12 cellular contexts compared by ENCODE assay signal in genomic region chr2:237743024-237743423, GRCh38. TPM values are rescaled to one million over a fixed set of nuclear protein-coding genes. Genes with fewer than 3 reads are reported as not detected.
DNase-seq lines count a peak whose midpoint lies in the region; ATAC-seq and TF ChIP-seq lines count a peak whose summit lies in the region.
"Had no signal": no experiment of that assay in that cellular context is flagged by ENCODE, and none has a peak within 500 bp of the region (broad histone marks: within the 10 kb centered on the region; RNA-seq: fewer than 3 reads in every experiment).

No MANE protein-coding gene starts in this region.

- no peaks in the 10 kb centered on the region for H3K9me3 Mint-ChIP-seq in CD8-positive, alpha-beta T cell
- no peaks in the 10 kb centered on the region for H3K9me3 Mint-ChIP-seq in effector memory CD8-positive, alpha-beta T cell
- H3K9me3 Mint-ChIP-seq in progenitor cell of endocrine pancreas (ENCODE audit: low read depth) = no peaks in the 10 kb centered on the region

- no peak for TF ChIP-seq CTCF in CD8-positive, alpha-beta T cell (IDR thresholded peaks at IDR 0.05)
- TF ChIP-seq CTCF in Peyer's patch (IDR thresholded peaks at IDR 0.05) (no peak), progenitor cell of endocrine pancreas (IDR thresholded peaks at IDR 0.05; ENCODE audit: unreplicated experiment) (no peak), A673 (conservative IDR thresholded peaks at IDR 0.05; ENCODE audit: low read depth, low read length) (no peak)

- no peaks in the 10 kb centered on the region for H3K27me3 ChIP-seq in CD8-positive, alpha-beta T cell (ENCODE audit: insufficient read depth, low read length)
- no peaks in the 10 kb centered on the region for H3K27me3 ChIP-seq in Peyer's patch
- H3K27me3 ChIP-seq in A673 (replicated peaks; ENCODE audit: insufficient read depth, low read depth, low read length, poor library complexity) = no peaks in the 10 kb centered on the region
- H3K27me3 ChIP-seq: SJCRH30 had no signal

- intact Hi-C loops in CD8-positive, alpha-beta T cell (cut with DNase I, micrococcal nuclease) = loop anchor here in 1 of 2 experiments (5.0 kb wide), 1 partner anchor 41 kb away; no protein-coding TSS in a partner anchor
- intact Hi-C loops in A673 (cut with micrococcal nuclease; ENCODE audit: unreplicated experiment) = loop anchor here (10.0 kb wide), 1 partner anchor 228 kb away; no protein-coding TSS in a partner anchor

- peaks cover 41% of the 10 kb centered on the region for H3K36me3 Mint-ChIP-seq in CD8-positive, alpha-beta T cell
- H3K36me3 Mint-ChIP-seq in effector memory CD8-positive, alpha-beta T cell (ENCODE audit: insufficient read depth) = peaks cover 68% of the 10 kb centered on the region
- H3K36me3 Mint-ChIP-seq in progenitor cell of endocrine pancreas (ENCODE audit: insufficient read depth) = peaks cover 7% of the 10 kb centered on the region

- no peak overlapping the region for H3K27ac ChIP-seq in CD8-positive, alpha-beta T cell (ENCODE audit: low read depth, low read length)
- H3K27ac ChIP-seq in Peyer's patch = peak overlapping the region in 3 of 4 donors; percentile 21 to 84 (median 50)
- H3K27ac ChIP-seq in A673 (ENCODE audit: low read depth, low read length, poor library complexity, severe bottlenecking) = no peak overlapping the region
- H3K27ac ChIP-seq: SJCRH30 had no signal

- DNase-seq in CD8-positive, alpha-beta T cell = no peak
- DNase-seq in Peyer's patch (no peak), progenitor cell of endocrine pancreas (ENCODE audit: low spot score, unreplicated experiment) (no peak), NCI-H526 treated with DMSO at 0.1 percent for 48 hours (lab: John Stamatoyannopoulos, UW) (no peak), A673 (ENCODE audit: low spot score) (no peak)
- DNase-seq in effector memory CD8-positive, alpha-beta T cell = no peak
- DNase-seq: activated gamma-delta T cell, NCI-H1694 treated with DMSO at 0.1 percent for 48 hours, NCI-H82, right cardiac atrium, SJCRH30 had no signal

- no peaks in the 10 kb centered on the region for H3K9me3 ChIP-seq in CD8-positive, alpha-beta T cell (ENCODE audit: low read length)
- H3K9me3 ChIP-seq in Peyer's patch (no peaks in the 10 kb centered on the region), A673 (ENCODE audit: low read depth, low read length, poor library complexity, severe bottlenecking) (no peaks in the 10 kb centered on the region)
- H3K9me3 ChIP-seq: SJCRH30 had no signal

- no peaks in the 10 kb centered on the region for H3K27me3 Mint-ChIP-seq in CD8-positive, alpha-beta T cell (ENCODE audit: low read depth)
- H3K27me3 Mint-ChIP-seq in effector memory CD8-positive, alpha-beta T cell = no peaks in the 10 kb centered on the region
- H3K27me3 Mint-ChIP-seq in progenitor cell of endocrine pancreas = no peaks in the 10 kb centered on the region

- H3K4me3 ChIP-seq in CD8-positive, alpha-beta T cell (ENCODE audit: low read depth, low read length) = no peak overlapping the region
- no peak overlapping the region for H3K4me3 ChIP-seq in Peyer's patch
- H3K4me3 ChIP-seq in A673 (ENCODE audit: low read depth, low read length, poor library complexity, severe bottlenecking) = no peak overlapping the region
- H3K4me3 ChIP-seq: SJCRH30 had no signal

- TF ChIP-seq POLR2A in Peyer's patch (IDR thresholded peaks at IDR 0.05) = no peak

- peaks cover 53% of the 10 kb centered on the region for H3K4me1 Mint-ChIP-seq in CD8-positive, alpha-beta T cell (ENCODE audit: low read depth)
- H3K4me1 Mint-ChIP-seq in effector memory CD8-positive, alpha-beta T cell (ENCODE audit: low read depth in 2 of 2) = peaks cover 34 to 40% of the 10 kb centered on the region in 2 donors
- H3K4me1 Mint-ChIP-seq in progenitor cell of endocrine pancreas (ENCODE audit: low read depth) = peaks cover 56% of the 10 kb centered on the region

- peaks cover 16% of the 10 kb centered on the region for H3K36me3 ChIP-seq in CD8-positive, alpha-beta T cell (ENCODE audit: insufficient read depth, low read length)
- H3K36me3 ChIP-seq in Peyer's patch (peaks cover 0 to 18% (median 0%) of the 10 kb centered on the region in 3 donors), A673 (ENCODE audit: insufficient read depth, low read length, poor library complexity, severe bottlenecking) (no peaks in the 10 kb centered on the region)

- peaks cover 6% of the 10 kb centered on the region for H3K4me1 ChIP-seq in CD8-positive, alpha-beta T cell (ENCODE audit: insufficient read depth, low read length)
- H3K4me1 ChIP-seq in Peyer's patch (peaks cover 0 to 42% (median 1%) of the 10 kb centered on the region in 4 donors), A673 (ENCODE audit: insufficient read depth, low read length, poor library complexity, severe bottlenecking) (peaks cover 3% of the 10 kb centered on the region)
- H3K4me1 ChIP-seq: SJCRH30 had no signal

- ATAC-seq in CD8-positive, alpha-beta T cell = no peak
- ATAC-seq in effector memory CD8-positive, alpha-beta T cell (replicated peaks) = no peak
- ATAC-seq in GM18502 (IDR thresholded peaks at IDR 0.05; ENCODE audit: poor library complexity, unreplicated experiment) = no peak
- ATAC-seq: right cardiac atrium had no signal

- CTCF ChIA-PET in CD8-positive, alpha-beta T cell (lab: Charles Lee) = interaction anchor here (0.6 to 11.9 kb wide), 5 partner anchors 54 to 171 kb away, joined by 3 to 399 read pairs (median 4); no protein-coding TSS in a partner anchor
- CTCF ChIA-PET in A673 (lab: Charles Lee) = interaction anchor here (0.6 to 2.4 kb wide), 3 partner anchors 42 to 69 kb away, joined by 3 to 41 read pairs (median 5); no protein-coding TSS in a partner anchor

- POLR2A ChIA-PET in CD8-positive, alpha-beta T cell (lab: Charles Lee) = no interaction called here
- POLR2A ChIA-PET in A673 (lab: Charles Lee; ENCODE audit: low non-redundant PET) = interaction anchor here (1.0 kb wide), 1 partner anchor 388 kb away, joined by 4 read pairs; no protein-coding TSS in a partner anchor

- no TSS peak for BruUV-seq in A673 (replicated peaks; lab: Mats Ljungman, UMichigan)

- H3K4me3 Mint-ChIP-seq in CD8-positive, alpha-beta T cell = no peak overlapping the region
- H3K4me3 Mint-ChIP-seq in effector memory CD8-positive, alpha-beta T cell = no peak overlapping the region
- no peak overlapping the region for H3K4me3 Mint-ChIP-seq in progenitor cell of endocrine pancreas (ENCODE audit: low read depth)

- H3K27ac Mint-ChIP-seq in CD8-positive, alpha-beta T cell = peak overlapping the region; percentile 90
- peak overlapping the region; percentile 86 to 91 for H3K27ac Mint-ChIP-seq in effector memory CD8-positive, alpha-beta T cell
- H3K27ac Mint-ChIP-seq in progenitor cell of endocrine pancreas = peak overlapping the region; percentile 84

RNA-seq across cellular contexts. Expression of gene RBM44, which starts 55.6 kb away (rescaled TPM):
- total RNA-seq in CD8-positive, alpha-beta T cell = 1 to 10 TPM; 1.0 to 1.2 TPM
- total RNA-seq in Peyer's patch (1 to 10 TPM in 2 of 4 donors, under 1 TPM in 2; 0.38 to 2.5 (median 1.4) TPM), progenitor cell of endocrine pancreas (0.78 and 0.81 TPM in 2 replicates), A673 (2021) (0.95 and 1.4 TPM in 2 replicates)

Comparison
In these comparisons a context has a peak if more than half of its experiments do, and no peak if none do; other contexts are left out.
1. H3K27ac ChIP-seq: peak in Peyer's patch (3 of 4); none in CD8-positive, alpha-beta T cell (single experiment) and A673 (single experiment).
2. Peak in every context shown above with its lines, with median percentiles within 50 percentile points of each other: H3K27ac Mint-ChIP-seq.